2 cellular contexts compared by ENCODE assay signal in genomic region chr2:31805688-31806087, GRCh38.
TF ChIP-seq lines count a peak whose summit lies in the region.

No MANE protein-coding gene starts in this region.

TF ChIP-seq in IMR-90, 13 proteins besides CTCF, POLR2A, EP300 and RAD21:
- TF ChIP-seq ELK1 (IDR thresholded peaks at IDR 0.05; ENCODE audit: borderline replicate concordance, low read depth, low read length) = no peak
- TF ChIP-seq CHD1 (IDR thresholded peaks at IDR 0.05; ENCODE audit: low read depth, low read length) = no peak
- TF ChIP-seq RCOR1 (IDR thresholded peaks at IDR 0.05; ENCODE audit: insufficient replicate concordance, low read length) = no peak
- TF ChIP-seq CEBPB (IDR thresholded peaks at IDR 0.05; ENCODE audit: low read depth, low read length) = no peak
- TF ChIP-seq SMC3 (IDR thresholded peaks at IDR 0.05; ENCODE audit: low read depth, low read length) = no peak
- TF ChIP-seq MAFK (IDR thresholded peaks at IDR 0.05; ENCODE audit: low read depth, low read length) = no peak
- TF ChIP-seq USF2 (IDR thresholded peaks at IDR 0.05; ENCODE audit: low read depth, low read length) = no peak
- TF ChIP-seq MAZ (IDR thresholded peaks at IDR 0.05; ENCODE audit: borderline replicate concordance, low read depth, low read length) = no peak
- no peak for TF ChIP-seq RFX5 (IDR thresholded peaks at IDR 0.05; ENCODE audit: low read depth, low read length)
TF ChIP-seq in IMR-90: peak in this region for 0.

TF ChIP-seq in H1, 55 proteins besides CTCF, POLR2A, EP300 and RAD21:
- no peak for TF ChIP-seq CBX8 (IDR thresholded peaks at IDR 0.05; ENCODE audit: borderline replicate concordance, low read depth, low read length)
- TF ChIP-seq SUZ12 (IDR thresholded peaks at IDR 0.05; ENCODE audit: low read length) = no peak
- TF ChIP-seq SAP30 (IDR thresholded peaks at IDR 0.05; ENCODE audit: insufficient read depth, insufficient replicate concordance, low read length) = no peak
- no peak for TF ChIP-seq CEBPB (IDR thresholded peaks at IDR 0.05; ENCODE audit: low read depth, low read length)
- TF ChIP-seq SIX5 (IDR thresholded peaks at IDR 0.05; ENCODE audit: low read depth, low read length) = no peak
- no peak for TF ChIP-seq RXRA (IDR thresholded peaks at IDR 0.05; ENCODE audit: insufficient read depth, low read depth, low read length)
